Comparison of ENCODE assay signal across 8 cellular contexts in genomic region chr3:41202834-41203345, GRCh38. TPM values are rescaled to one million over a fixed set of nuclear protein-coding genes. Genes with fewer than 3 reads are reported as not detected.
DNase-seq lines count a peak whose midpoint lies in the region; ATAC-seq, FAIRE-seq and TF ChIP-seq lines count a peak whose summit lies in the region.

No MANE protein-coding gene starts in this region.

- no peak for DNase-seq in D721Med (ENCODE audit: insufficient read length, low spot score)
- DNase-seq in H4 (ENCODE audit: low spot score) = peak; percentile 47
- DNase-seq in RCC 7860 (ENCODE audit: low spot score) = peak; percentile 34
- DNase-seq in epidermal melanocyte (ENCODE audit: insufficient read length, low spot score) = peak; percentile 54
- peak; percentile 94 for DNase-seq in osteoblast (ENCODE audit: insufficient read length, low spot score, missing footprints)
- DNase-seq in activated gamma-delta T cell treated with Interleukin-2 at 50 U/mL for 16 hours = no peak

- H3K4me2 ChIP-seq in osteoblast (ENCODE audit: insufficient read depth, low read length) = peak overlapping the region; percentile 95

- peaks cover 40% of the 10 kb centered on the region for H3K4me1 ChIP-seq in osteoblast (ENCODE audit: insufficient read depth, low read length)

- no peaks in the 10 kb centered on the region for H3K27me3 ChIP-seq in osteoblast (ENCODE audit: insufficient read depth, low read length)

- H2AFZ ChIP-seq in osteoblast (ENCODE audit: low read length) = no peak overlapping the region

- H3K4me3 ChIP-seq in osteoblast (ENCODE audit: insufficient read depth, low read length) = peak overlapping the region; percentile 91

- peaks cover 77% of the 10 kb centered on the region for H4K20me1 ChIP-seq in osteoblast (ENCODE audit: insufficient read depth, low read length)

- FAIRE-seq in D721Med (lab: Jason Lieb, UNC) (peak; percentile 6), RCC 7860 (lab: Jason Lieb, UNC) (peak; percentile 77)

- no peak for ATAC-seq in GM19463 (IDR thresholded peaks at IDR 0.05; ENCODE audit: unreplicated experiment)
- ATAC-seq in GM21619 (IDR thresholded peaks at IDR 0.05; ENCODE audit: unreplicated experiment) = no peak

- no peaks in the 10 kb centered on the region for H3K9me3 ChIP-seq in osteoblast (ENCODE audit: low read depth, low read length)

- peaks cover 84% of the 10 kb centered on the region for H3K79me2 ChIP-seq in osteoblast (ENCODE audit: insufficient read depth, low read length)

- TF ChIP-seq CTCF in D721Med (IDR thresholded peaks at IDR 0.05; ENCODE audit: insufficient read depth, missing control alignments) (peak; percentile 43), osteoblast (IDR thresholded peaks at IDR 0.05; ENCODE audit: extremely low read depth, low read depth, low read length) (peak; percentile 55)

- H3K36me3 ChIP-seq in osteoblast (ENCODE audit: insufficient read depth, low read length) = no peaks in the 10 kb centered on the region

- H3K27ac ChIP-seq in osteoblast (ENCODE audit: low read depth, low read length) = peak overlapping the region; percentile 35

RNA-seq across cellular contexts. Expression of gene CTNNB1, which starts 3.6 kb away (rescaled TPM):
- 262 and 315 TPM in 2 replicates for total RNA-seq in H4 (2014; rRNA removed; shearing (Covaris generic))
- 1,105 and 1,165 TPM in 2 replicates for total RNA-seq in osteoblast

Comparison
In these comparisons a context has a peak if more than half of its experiments do, and no peak if none do; other contexts are left out.
1. DNase-seq: peak in H4 (single experiment), RCC 7860 (single experiment), epidermal melanocyte (single experiment) and osteoblast (single experiment); none in D721Med (single experiment) and activated gamma-delta T cell treated with Interleukin-2 at 50 U/mL for 16 hours (single experiment).